8 cellular contexts compared by ENCODE assay signal in the genomic region with DNA sequence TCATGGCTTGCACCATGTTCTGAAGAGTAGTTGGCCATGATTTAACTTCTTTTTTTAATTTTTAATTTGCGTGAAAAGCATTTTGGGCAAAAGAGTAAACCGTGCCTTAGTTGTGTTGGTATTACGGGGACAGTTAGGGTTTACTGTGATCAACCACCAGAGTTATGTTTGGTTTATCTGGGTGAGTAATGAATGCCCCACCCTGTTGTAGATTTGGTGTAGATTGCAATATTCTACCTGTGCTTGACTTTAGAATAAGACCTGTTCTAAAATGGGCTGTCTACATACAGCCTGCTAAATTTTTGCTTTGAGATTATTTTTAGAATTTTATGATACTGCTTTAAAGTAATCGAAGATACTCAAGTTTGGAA. TPM values are rescaled to one million over a fixed set of nuclear protein-coding genes. Genes with fewer than 3 reads are reported as not detected.
DNase-seq lines count a peak whose midpoint lies in the region; ATAC-seq and TF ChIP-seq lines count a peak whose summit lies in the region.

No MANE protein-coding gene starts in this region.

- POLR2A ChIA-PET in AG04449 (lab: Yijun Ruan, JAX) = no interaction called here

- peak overlapping the region; percentile 78 for H3K4me3 ChIP-seq in AG04449 (ENCODE audit: low read depth, low read length)
- peak overlapping the region; percentile 78 for H3K4me3 ChIP-seq in astrocyte of the cerebellum (ENCODE audit: low read depth, low read length)
- H3K4me3 ChIP-seq in lung = peak overlapping the region; percentile 39

- H3K36me3 ChIP-seq in lung (ENCODE audit: control insufficient read depth in 2 of 2, insufficient read depth in 2 of 2, low read length in 2 of 2) = no peaks in the 10 kb centered on the region

- H3K4me1 ChIP-seq in lung (ENCODE audit: control insufficient read depth in 2 of 2, insufficient read depth in 2 of 2, low read length in 2 of 2) = peaks cover 2 to 10% of the 10 kb centered on the region in 2 donors

- H3K9me3 ChIP-seq in lung (ENCODE audit: control insufficient read depth in 2 of 2, insufficient read depth in 1 of 2, low read length in 1 of 2) = no peaks in the 10 kb centered on the region

- TF ChIP-seq CTCF in AG04449 (IDR thresholded peaks at IDR 0.05; ENCODE audit: insufficient read depth, low read length, missing control alignments) (no peak), astrocyte of the cerebellum (IDR thresholded peaks at IDR 0.05; ENCODE audit: low read depth, low read length, missing control alignments) (no peak), lung (IDR thresholded peaks at IDR 0.05; ENCODE audit: control extremely low read depth, extremely low read depth) (no peak)

- in situ Hi-C loops in astrocyte of the cerebellum (cut with HindIII; ENCODE audit: low sequenced_read_pairs) = no loop called here

- DNase-seq in AG04449 (ENCODE audit: low read depth, low spot score) (no peak), HT1080 (ENCODE audit: low read depth) (peak; percentile 13), astrocyte of the cerebellum (ENCODE audit: low read depth) (no peak), lung (ENCODE audit: low spot score) (no peak), HCEC 1CT (no peak), ureter (ENCODE audit: low spot score) (no peak)
- no peak for DNase-seq in activated CD4-positive, alpha-beta T cell treated with anti-CD3 and anti-CD28 coated beads for 4 hours

- CTCF ChIA-PET in AG04449 (lab: Yijun Ruan, JAX) = interaction anchor here (1.0 kb wide), 1 partner anchor 32 kb away, joined by 3 read pairs; no protein-coding TSS in a partner anchor

- H3K27me3 ChIP-seq in lung (ENCODE audit: control insufficient read depth, insufficient read depth) = no peaks in the 10 kb centered on the region

- WGBS in lung, 2 donors = 11 to 20% methylated on average over 4 of the region's 4 CpGs

- peak overlapping the region in 1 of 2 donors; percentile 99 for H3K27ac ChIP-seq in lung (ENCODE audit: low read depth in 1 of 2, low read length in 1 of 2)

- ATAC-seq in lung (ENCODE audit: insufficient read depth, low FRiP score) = no peak
- no peak for ATAC-seq in GM21447 (IDR thresholded peaks at IDR 0.05; ENCODE audit: unreplicated experiment)

RNA-seq across cellular contexts. Expression of gene USP25, which starts 1.4 kb away (rescaled TPM):
- 17.1 and 18.4 TPM in 2 replicates for total RNA-seq in HT1080 (2014; rRNA removed; shearing (Covaris generic))
- polyA plus RNA-seq in HT1080 (2015; cell fraction: cytosol; rRNA removed) = 17.9 and 21.0 TPM in 2 replicates
- 15.2 and 18.5 TPM in 2 replicates for polyA plus RNA-seq in HT1080 (2015; cell fraction: nucleus; rRNA removed)
- 100 to 1,000 TPM in 1 of 2 donors, 10 to 100 TPM in 1; 47.2 to 148 TPM for total RNA-seq in lung
- 10 to 100 TPM; 14.6 to 17.0 TPM for polyA plus RNA-seq in lung
- total RNA-seq in ureter = 59.3 TPM
